In the genomic region with DNA sequence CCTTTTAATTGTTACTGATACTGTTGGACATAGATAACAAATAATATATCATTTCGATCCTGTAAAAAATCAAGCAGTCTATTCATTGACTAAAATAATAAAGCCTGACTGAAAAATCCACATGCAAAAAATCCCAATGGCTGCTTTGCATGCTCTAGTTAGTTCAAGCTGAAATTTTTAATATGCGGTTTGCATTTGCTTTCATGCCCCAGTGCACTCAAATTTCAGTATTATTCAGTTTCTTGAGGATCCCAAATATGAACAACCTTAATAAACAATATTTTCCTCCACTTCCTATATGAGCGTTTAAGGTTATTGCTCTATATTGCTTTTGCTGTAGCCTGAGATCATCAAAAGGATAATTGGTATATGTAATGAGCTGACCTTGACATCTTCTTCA, we compare ENCODE assay signal across 19 cellular contexts.
"Had no signal": no experiment of that assay in that cellular context is flagged by ENCODE, and none has a peak within 500 bp of the region (broad histone marks: within the 10 kb centered on the region; RNA-seq: fewer than 3 reads in every experiment).

No MANE protein-coding gene starts in this region.

- ATAC-seq: activated naive CD4-positive, alpha-beta T cell treated with anti-CD3 and anti-CD28 coated beads, Interleukin-2, amount 50 U/mL, for 72 hours; activated T-cell treated with anti-CD3 and anti-CD28 coated beads, Interleukin-2, amount 50 U/mL, for 4 hours; right cardiac atrium; upper lobe of right lung had no signal

- H3K9me3 ChIP-seq: breast epithelium, esophagus muscularis mucosa, left ventricle myocardium inferior, suprapubic skin, tibial artery, upper lobe of right lung had no signal

- H3K4me1 ChIP-seq: breast epithelium, suprapubic skin, upper lobe of right lung had no signal

- DNase-seq: activated CD4-positive, alpha-beta memory T cell treated with anti-CD3 and anti-CD28 coated beads for 36 hours; activated CD4-positive, alpha-beta T cell treated with anti-CD3 and anti-CD28 coated beads for 4 hours; activated naive CD4-positive, alpha-beta T cell; activated T-cell treated with anti-CD3 and anti-CD28 coated beads, Interleukin-2, amount 50 U/mL, for 4 hours; effector CD4-positive, alpha-beta T cell; glutamatergic neuron; islet precursor cell; left ventricle myocardium inferior; posterior cingulate gyrus; right cardiac atrium; stimulated activated CD4-positive, alpha-beta T cell treated with anti-CD3 and anti-CD28 coated beads, Interleukin-15, amount 100 ng/mL, for 24 hours; stimulated activated naive CD4-positive, alpha-beta T cell; tibial artery; upper lobe of right lung had no signal

- H3K4me3 ChIP-seq: breast epithelium, esophagus muscularis mucosa, left ventricle myocardium inferior, suprapubic skin, tibial artery, upper lobe of right lung had no signal

- H3K36me3 ChIP-seq: esophagus muscularis mucosa, left ventricle myocardium inferior, suprapubic skin, tibial artery, upper lobe of right lung had no signal

- FAIRE-seq: frontal cortex had no signal

- H3K27me3 ChIP-seq: breast epithelium, esophagus muscularis mucosa, suprapubic skin, tibial artery, upper lobe of right lung had no signal

- H3K27ac ChIP-seq: breast epithelium, esophagus muscularis mucosa, left ventricle myocardium inferior, suprapubic skin, tibial artery, upper lobe of right lung had no signal
